ENCODE assay signal across 26 cellular contexts in the genomic region with DNA sequence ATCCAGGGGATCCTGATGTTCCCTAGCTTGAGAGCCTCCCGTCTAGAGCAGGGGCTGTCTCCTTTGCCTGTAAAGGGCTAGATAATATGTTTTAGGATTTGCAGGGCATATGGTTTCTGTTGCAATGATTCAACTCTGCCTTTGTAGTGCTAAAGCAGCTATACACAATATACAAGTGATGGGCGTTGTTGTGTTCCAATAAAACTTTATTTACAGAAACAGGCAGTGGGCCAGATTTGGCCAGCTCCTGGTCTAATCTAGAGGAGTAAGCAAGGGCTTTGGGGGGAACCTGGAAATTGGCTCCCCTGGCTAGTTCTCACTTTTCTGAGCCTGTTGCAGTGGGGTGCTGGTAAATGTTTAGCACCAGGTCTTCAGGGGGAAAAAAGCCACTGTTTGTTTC. TPM values are rescaled to one million over a fixed set of nuclear protein-coding genes. Genes with fewer than 3 reads are reported as not detected.
DNase-seq lines count a peak whose midpoint lies in the region; ATAC-seq, FAIRE-seq and TF ChIP-seq lines count a peak whose summit lies in the region.
"Had no signal": no experiment of that assay in that cellular context is flagged by ENCODE, and none has a peak within 500 bp of the region (broad histone marks: within the 10 kb centered on the region; RNA-seq: fewer than 3 reads in every experiment).

No MANE protein-coding gene starts in this region.

- H3K4me3 ChIP-seq in right atrium auricular region, result no peak overlapping the region
- no peak overlapping the region for H3K4me3 ChIP-seq in GM12878
- no peak overlapping the region for H3K4me3 ChIP-seq in mesendoderm (ENCODE audit: low read length)
- H3K4me3 ChIP-seq in esophagus muscularis mucosa, result no peak overlapping the region
- H3K4me3 ChIP-seq: A549; BLaER1 treated with 17β-estradiol and CSF1 and Interleukin-3, amounts not matched to agents 10 nM and 100 nM had no signal

- H3K36me3 ChIP-seq in right atrium auricular region (peaks cover 15% of the 10 kb centered on the region), GM12878 (ENCODE audit: control insufficient read depth in 2 of 2, insufficient read depth in 2 of 2, low read length in 1 of 2) (no peaks in the 10 kb centered on the region), mesendoderm (ENCODE audit: control insufficient read depth, insufficient read depth, low read length) (no peaks in the 10 kb centered on the region), esophagus muscularis mucosa (peaks cover 19 to 86% (median 36%) of the 10 kb centered on the region in 4 donors)

- ATAC-seq in activated T-cell treated with anti-CD3 and anti-CD28 coated beads, Interleukin-2, amount 50 U/mL, for 4 hours, result no peak
- no peak for ATAC-seq in GM12878
- ATAC-seq: A549; CD8-positive, alpha-beta T cell had no signal

- H3K27me3 ChIP-seq in right atrium auricular region, result no peaks in the 10 kb centered on the region
- H3K27me3 ChIP-seq in GM12878 (replicated peaks in 1 of 2; ENCODE audit: control insufficient read depth in 2 of 2, insufficient read depth in 2 of 2, low read length in 1 of 2), result no peaks in the 10 kb centered on the region
- no peaks in the 10 kb centered on the region for H3K27me3 ChIP-seq in mesendoderm (ENCODE audit: insufficient read depth, low read length, poor library complexity)
- H3K27me3 ChIP-seq in esophagus muscularis mucosa, result no peaks in the 10 kb centered on the region
- H3K27me3 ChIP-seq: BLaER1 treated with 17β-estradiol and CSF1 and Interleukin-3, amounts not matched to agents 10 nM and 100 nM had no signal

- H2BK15ac ChIP-seq in mesendoderm (replicated peaks; ENCODE audit: low read depth), result no peak overlapping the region

- RAD21 ChIA-PET in GM12878 (lab: Charles Lee; ENCODE audit: unreplicated experiment), result no interaction called here

- peaks cover 80% of the 10 kb centered on the region for H3K36me3 Mint-ChIP-seq in activated T-cell treated with anti-CD3 and anti-CD28 coated beads, Interleukin-2, amount 50 U/mL, for 24 hours (ENCODE audit: low read depth)
- peaks cover 31% of the 10 kb centered on the region for H3K36me3 Mint-ChIP-seq in activated T-cell treated with anti-CD3 and anti-CD28 coated beads, Interleukin-2, amount 50 U/mL, for 4 hours (ENCODE audit: insufficient read depth)

- 100% methylated on average over 2 of the region's 2 CpGs for WGBS in GM12878 (ENCODE audit: insufficient coverage, insufficient replicate concordance, low lambda C conversion rate, missing lambda C conversion rate)
- no CpG with 5 or more reads among the region's 2 CpGs for WGBS in mesendoderm (ENCODE audit: extremely low coverage, insufficient coverage, low lambda C conversion rate)
- WGBS in esophagus muscularis mucosa, result 100% methylated on average over 2 of the region's 2 CpGs

- no peak for TF ChIP-seq CTCF in right atrium auricular region (IDR thresholded peaks at IDR 0.05)
- no peak for TF ChIP-seq CTCF in GM12878 (IDR thresholded peaks at IDR 0.05 in 2 of 3, conservative IDR thresholded peaks at IDR 0.05 in 1 of 3; ENCODE audit: control insufficient read depth in 2 of 3, extremely low read depth in 1 of 3, insufficient read depth in 1 of 3, low read depth in 3 of 3, low read length in 3 of 3)
- TF ChIP-seq CTCF in esophagus muscularis mucosa (IDR thresholded peaks at IDR 0.05), result no peak

- no peaks in the 10 kb centered on the region for H4K20me1 ChIP-seq in GM12878 (ENCODE audit: control insufficient read depth, insufficient read depth)
- H4K20me1 ChIP-seq: BLaER1 treated with 17β-estradiol and CSF1 and Interleukin-3, amounts not matched to agents 10 nM and 100 nM had no signal

- H3K79me1 ChIP-seq in mesendoderm (ENCODE audit: low read length), result no peaks in the 10 kb centered on the region

- peak overlapping the region; percentile 61 for H2BK120ac ChIP-seq in mesendoderm (ENCODE audit: low read depth, low read length)

- FAIRE-seq in GM12878 (lab: Jason Lieb, UNC), result no peak
- FAIRE-seq: A549, D721Med, GM12891, GM19239 had no signal

- no peak overlapping the region for H3K56ac ChIP-seq in mesendoderm (ENCODE audit: low read length)

- POLR2A ChIA-PET in GM12878 (lab: Charles Lee), result no interaction called here

- no peaks in the 10 kb centered on the region for H3K27me3 Mint-ChIP-seq in activated T-cell treated with anti-CD3 and anti-CD28 coated beads, Interleukin-2, amount 50 U/mL, for 24 hours
- no peaks in the 10 kb centered on the region for H3K27me3 Mint-ChIP-seq in activated T-cell treated with anti-CD3 and anti-CD28 coated beads, Interleukin-2, amount 50 U/mL, for 4 hours (ENCODE audit: low read depth)
- H3K27me3 Mint-ChIP-seq: B cell; CD4-positive, alpha-beta T cell had no signal

- H3K4me2 ChIP-seq in GM12878 (ENCODE audit: control insufficient read depth, insufficient read depth) (no peak overlapping the region), mesendoderm (ENCODE audit: low read length) (no peak overlapping the region)
- H3K4me2 ChIP-seq: A549; BLaER1 treated with 17β-estradiol and CSF1 and Interleukin-3, amounts not matched to agents 10 nM and 100 nM had no signal

- H3K4me1 ChIP-seq in right atrium auricular region (no peaks in the 10 kb centered on the region), GM12878 (ENCODE audit: control insufficient read depth, insufficient read depth, low read length) (no peaks in the 10 kb centered on the region), mesendoderm (ENCODE audit: control insufficient read depth, low read depth, low read length) (no peaks in the 10 kb centered on the region), esophagus muscularis mucosa (no peaks in the 10 kb centered on the region)
- H3K4me1 ChIP-seq: A549, Caco-2 had no signal

- peak overlapping the region; percentile 29 for H3K27ac Mint-ChIP-seq in activated T-cell treated with anti-CD3 and anti-CD28 coated beads, Interleukin-2, amount 50 U/mL, for 24 hours
- H3K27ac Mint-ChIP-seq: B cell; CD4-positive, alpha-beta T cell; CD8-positive, alpha-beta T cell had no signal

- no peak overlapping the region for H2BK5ac ChIP-seq in mesendoderm (ENCODE audit: low read length)

- no peak overlapping the region for H3K18ac ChIP-seq in mesendoderm (ENCODE audit: low read length)

- H2AK5ac ChIP-seq in mesendoderm (ENCODE audit: low read length), result no peak overlapping the region

- in situ Hi-C loops in GM12878 (cut with MboI), result no loop called here

- DNase-seq in activated T-cell treated with anti-CD3 and anti-CD28 coated beads, Interleukin-2, amount 50 U/mL, for 24 hours, result no peak
- no peak for DNase-seq in activated T-cell treated with anti-CD3 and anti-CD28 coated beads, Interleukin-2, amount 50 U/mL, for 4 hours
- DNase-seq in right atrium auricular region (ENCODE audit: low spot score), result peak; percentile 7
- no peak for DNase-seq in cardiac septum (ENCODE audit: low spot score)
- no peak for DNase-seq in GM12878 (ENCODE audit: low read depth, low spot score)
- no peak for DNase-seq in mesendoderm
- no peak for DNase-seq in DMS153 treated with DMSO at 0.1 percent for 48 hours (lab: John Stamatoyannopoulos, UW; ENCODE audit: unreplicated experiment)
- no peak for DNase-seq in esophagus muscularis mucosa (ENCODE audit: extremely low spot score)
- DNase-seq: AML-193; Caco-2; Calu3; CD4-positive, alpha-beta T cell; CD8-positive, alpha-beta T cell; DMS53; DMS79; DND-41; EL; GDM1 had no signal

- TF ChIP-seq POLR2A in GM12878 (IDR thresholded peaks at IDR 0.05; ENCODE audit: low read depth, low read length), result no peak
- no peak for TF ChIP-seq POLR2A in esophagus muscularis mucosa (IDR thresholded peaks at IDR 0.05; ENCODE audit: low read depth)

- H3K23ac ChIP-seq in mesendoderm (ENCODE audit: low read length), result no peak overlapping the region

- no peaks in the 10 kb centered on the region for H3K9me3 Mint-ChIP-seq in activated T-cell treated with anti-CD3 and anti-CD28 coated beads, Interleukin-2, amount 50 U/mL, for 24 hours
- H3K9me3 Mint-ChIP-seq in activated T-cell treated with anti-CD3 and anti-CD28 coated beads, Interleukin-2, amount 50 U/mL, for 4 hours, result no peaks in the 10 kb centered on the region
- H3K9me3 Mint-ChIP-seq: CD4-positive, alpha-beta T cell; CD8-positive, alpha-beta T cell had no signal

- H3K4me1 Mint-ChIP-seq in activated T-cell treated with anti-CD3 and anti-CD28 coated beads, Interleukin-2, amount 50 U/mL, for 24 hours (ENCODE audit: low read depth), result no peaks in the 10 kb centered on the region
- no peaks in the 10 kb centered on the region for H3K4me1 Mint-ChIP-seq in activated T-cell treated with anti-CD3 and anti-CD28 coated beads, Interleukin-2, amount 50 U/mL, for 4 hours (ENCODE audit: low read depth)
- H3K4me1 Mint-ChIP-seq: B cell had no signal

- no peak overlapping the region for H2AFZ ChIP-seq in GM12878 (ENCODE audit: control insufficient read depth, low read depth, low read length)

- no peak overlapping the region for H3K27ac ChIP-seq in right atrium auricular region
- no peak overlapping the region for H3K27ac ChIP-seq in GM12878 (ENCODE audit: control insufficient read depth, insufficient read depth)
- no peak overlapping the region for H3K27ac ChIP-seq in mesendoderm (ENCODE audit: low read depth, low read length)
- no peak overlapping the region for H3K27ac ChIP-seq in esophagus muscularis mucosa (replicated peaks in 1 of 4)
- H3K27ac ChIP-seq: 22Rv1; A549; BLaER1 treated with 17β-estradiol and CSF1 and Interleukin-3, amounts not matched to agents 10 nM and 100 nM; C4-2B had no signal

- SMC1A ChIA-PET in GM12878 (lab: Charles Lee; ENCODE audit: uncharacterized antibody, unreplicated experiment), result no interaction called here

- TF ChIP-seq RAD21 in GM12878 (IDR thresholded peaks at IDR 0.05; ENCODE audit: insufficient read depth, low read depth, low read length), result no peak

- H4K5ac ChIP-seq in mesendoderm (ENCODE audit: low read length), result no peak overlapping the region

- H3K79me2 ChIP-seq in GM12878 (ENCODE audit: control insufficient read depth, insufficient read depth, low read length), result no peaks in the 10 kb centered on the region
- H3K79me2 ChIP-seq in mesendoderm (ENCODE audit: control insufficient read depth, insufficient read depth, low read length), result no peaks in the 10 kb centered on the region

- no peaks in the 10 kb centered on the region for H3K9me3 ChIP-seq in right atrium auricular region
- no peaks in the 10 kb centered on the region for H3K9me3 ChIP-seq in GM12878 (replicated peaks; ENCODE audit: control insufficient read depth, insufficient read depth, low read length)
- no peaks in the 10 kb centered on the region for H3K9me3 ChIP-seq in esophagus muscularis mucosa
- H3K9me3 ChIP-seq: A549; BLaER1 treated with 17β-estradiol and CSF1 and Interleukin-3, amounts not matched to agents 10 nM and 100 nM; Caco-2 had no signal

- no peak overlapping the region for H3K4ac ChIP-seq in mesendoderm (ENCODE audit: low read depth, low read length)

- no TSS peak for BruUV-seq in GM12878 (replicated peaks; lab: Mats Ljungman, UMichigan)

- TF ChIP-seq EP300 in GM12878 (IDR thresholded peaks at IDR 0.05; ENCODE audit: borderline replicate concordance in 1 of 2, control insufficient read depth in 1 of 2, low read depth in 2 of 2, low read length in 2 of 2) (no peak), esophagus muscularis mucosa (IDR thresholded peaks at IDR 0.05) (no peak)

- H3K4me3 Mint-ChIP-seq in activated T-cell treated with anti-CD3 and anti-CD28 coated beads, Interleukin-2, amount 50 U/mL, for 24 hours, result no peak overlapping the region
- H3K4me3 Mint-ChIP-seq in activated T-cell treated with anti-CD3 and anti-CD28 coated beads, Interleukin-2, amount 50 U/mL, for 4 hours, result no peak overlapping the region
- H3K4me3 Mint-ChIP-seq: B cell; CD4-positive, alpha-beta T cell; CD8-positive, alpha-beta T cell had no signal

- no peak overlapping the region for H4K8ac ChIP-seq in mesendoderm (ENCODE audit: low read depth, low read length)

- H3K9ac ChIP-seq in GM12878 (ENCODE audit: control insufficient read depth, insufficient read depth, low read length) (no peak overlapping the region), mesendoderm (ENCODE audit: low read length) (no peak overlapping the region)
- H3K9ac ChIP-seq: BLaER1 treated with 17β-estradiol and CSF1 and Interleukin-3, amounts not matched to agents 10 nM and 100 nM had no signal

- intact Hi-C loops in cardiac septum (cut with DNase I), result no loop called here
- intact Hi-C loops in GM12878 (cut with micrococcal nuclease; ENCODE audit: unreplicated experiment), result no loop called here
- intact Hi-C loops in esophagus muscularis mucosa (cut with DNase I), result no loop called here

- CTCF ChIA-PET in GM12878 (lab: Yijun Ruan, JAX), result interaction anchor here (1.1 kb wide), 1 partner anchor 14 kb away, joined by 3 read pairs; a partner anchor contains a TSS

RNA-seq across cellular contexts. Expression of a gene that starts 13.8 kb away (rescaled TPM):
- 10 to 100 TPM; 13.9 to 19.1 (median 18.9) TPM for total RNA-seq in activated T-cell treated with anti-CD3 and anti-CD28 coated beads, Interleukin-2, amount 50 U/mL, for 4 hours
- total RNA-seq in right atrium auricular region (10 to 100 TPM; 14.8 to 20.8 TPM), cardiac septum (8.6 TPM), GM12878 (2014; rRNA removed) (23.8 and 26.6 TPM in 2 replicates), GM12878 (2014; rRNA removed; fragmentation: Illumina TruSeq; extraction: Trizol) (15.8 and 17.5 TPM in 2 replicates), GM12878 (2021) (16.7 and 18.3 TPM in 2 replicates), esophagus muscularis mucosa (10 to 100 TPM; 14.4 to 27.8 (median 15.4) TPM)
- 43.2 and 68.3 TPM in 2 replicates for total RNA-seq in GM12878 (2013; cell fraction: nucleolus; rRNA removed)
- polyA plus RNA-seq in GM12878 (2011; ENCODE audit: low read depth), result 6.6 TPM
- polyA plus RNA-seq in GM12878 (2011; rRNA removed) (6.8 and 7.5 TPM in 2 replicates), GM12878 (2014; fragmentation: Illumina TruSeq; extraction: Trizol) (11.8 and 13.7 TPM in 2 replicates), GM12878 (2014; fragmentation: Nextera tagmentation; extraction: Ambion mirVana) (1 to 10 TPM; 2.8 to 4.6 TPM), GM12878 (2014; rRNA removed) (14.2 and 18.2 TPM in 2 replicates), GM12878 (2016; fragmentation: Nextera tagmentation; extraction: Ambion mirVana) (10 to 100 TPM; 21.8 to 24.4 TPM)
- polyA plus RNA-seq in GM12878 (2011; cell fraction: cytosol; rRNA removed), result 5.6 and 5.8 TPM in 2 replicates
- 6.5 and 12.4 TPM in 2 replicates for polyA plus RNA-seq in GM12878 (2011; cell fraction: nucleus; rRNA removed)
- 7.0 and 11.8 TPM in 2 replicates for polyA plus RNA-seq in GM12878 (2012)
- 4.5 and 8.8 TPM in 2 replicates for polyA minus RNA-seq in GM12878 (2011; rRNA and poly(A)+ RNA removed)
- 8.6 and 8.8 TPM in 2 replicates for polyA minus RNA-seq in GM12878 (2011; cell fraction: cytosol; rRNA and poly(A)+ RNA removed)
- polyA minus RNA-seq in GM12878 (2011; cell fraction: nucleus; rRNA and poly(A)+ RNA removed), result 16.1 and 29.4 TPM in 2 replicates
- polyA plus RNA-seq in mesendoderm (2013, experiment 1 of 2), result 10.8 TPM
- polyA plus RNA-seq in mesendoderm (2013, experiment 2 of 2), result 10.3 TPM
